8 cellular contexts compared by ENCODE assay signal in the genomic region with DNA sequence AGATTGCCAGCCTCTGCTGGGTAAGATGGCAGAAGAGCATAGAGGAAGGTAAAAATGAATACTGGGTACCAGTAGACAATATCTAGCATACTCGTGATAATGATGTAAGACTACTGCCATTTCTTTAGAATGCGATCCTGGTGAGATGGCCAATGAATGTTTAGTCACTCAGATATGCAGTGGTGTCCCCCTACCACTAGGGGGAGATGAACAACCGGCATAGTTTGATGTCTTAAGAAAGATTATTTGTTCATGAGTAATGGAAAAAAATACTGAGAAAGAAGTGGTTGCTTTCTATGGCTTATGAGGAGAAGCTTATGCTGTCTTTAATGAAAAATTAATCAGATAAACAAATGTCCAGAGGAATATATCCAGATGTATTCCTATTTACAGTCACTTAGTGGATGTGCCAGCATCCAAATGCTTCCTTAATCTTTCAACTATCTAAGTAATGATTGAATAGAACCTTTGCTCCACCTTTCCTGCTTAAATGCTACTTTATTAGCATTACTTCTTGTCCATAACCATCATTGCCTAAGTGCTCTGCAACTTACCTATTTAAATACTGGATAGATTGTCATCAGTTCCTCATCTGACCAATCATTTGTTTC.
DNase-seq lines count a peak whose midpoint lies in the region; ATAC-seq and TF ChIP-seq lines count a peak whose summit lies in the region.

No MANE protein-coding gene starts in this region.

- H3K4me3 Mint-ChIP-seq in activated CD4-positive, alpha-beta T cell treated with anti-CD3 and anti-CD28 coated beads, Interleukin-2, amount 10 ng/mL, durations not matched to agents 24 days and 14 days: no peak overlapping the region
- H3K4me3 Mint-ChIP-seq in neural progenitor cell: no peak overlapping the region

- H3K79me2 ChIP-seq in fibroblast of lung (ENCODE audit: control insufficient read depth, insufficient read depth, low read length) (no peaks in the 10 kb centered on the region), neural progenitor cell (ENCODE audit: low read depth) (no peaks in the 10 kb centered on the region)

- H3K9me3 Mint-ChIP-seq in activated CD4-positive, alpha-beta T cell treated with anti-CD3 and anti-CD28 coated beads, Interleukin-2, amount 10 ng/mL, durations not matched to agents 24 days and 14 days: no peaks in the 10 kb centered on the region
- H3K9me3 Mint-ChIP-seq in neural progenitor cell: no peaks in the 10 kb centered on the region

- no peaks in the 10 kb centered on the region for H3F3A ChIP-seq in neural progenitor cell (ENCODE audit: low read depth)

- H2AFZ ChIP-seq in fibroblast of lung (ENCODE audit: low read length) (no peak overlapping the region), neural progenitor cell (replicated peaks) (no peak overlapping the region)

- intact Hi-C loops in activated CD4-positive, alpha-beta T cell treated with anti-CD3 and anti-CD28 coated beads, Interleukin-2, amount 10 ng/mL, durations not matched to agents 24 days and 14 days (cut with micrococcal nuclease): loop anchor here (1.0 to 5.0 kb wide), 2 partner anchors 177 to 811 kb away; no protein-coding TSS in a partner anchor

- H3K36me3 ChIP-seq in fibroblast of lung (ENCODE audit: control insufficient read depth, insufficient read depth, low read length) (no peaks in the 10 kb centered on the region), neural progenitor cell (no peaks in the 10 kb centered on the region)

- DNase-seq in COLO668 (lab: John Stamatoyannopoulos, UW; ENCODE audit: unreplicated experiment) (peak; percentile 41), NCI-H2171 (lab: John Stamatoyannopoulos, UW) (peak; percentile 47), fibroblast of lung (ENCODE audit: low read depth in 2 of 2) (peak; percentile 67 to 85), neural progenitor cell (ENCODE audit: low spot score) (peak; percentile 65)
- peak; percentile 79 for DNase-seq in activated CD4-positive, alpha-beta T cell treated with anti-CD3 and anti-CD28 coated beads, Interleukin-2, amount 10 ng/mL, durations not matched to agents 24 days and 14 days
- DNase-seq in effector CD8-positive, alpha-beta T cell (lab: John Stamatoyannopoulos, UW): no peak

- H3K27me3 Mint-ChIP-seq in activated CD4-positive, alpha-beta T cell treated with anti-CD3 and anti-CD28 coated beads, Interleukin-2, amount 10 ng/mL, durations not matched to agents 24 days and 14 days: peaks cover 4% of the 10 kb centered on the region
- no peaks in the 10 kb centered on the region for H3K27me3 Mint-ChIP-seq in neural progenitor cell (ENCODE audit: insufficient read depth, low read depth)

- H3K36me3 Mint-ChIP-seq in activated CD4-positive, alpha-beta T cell treated with anti-CD3 and anti-CD28 coated beads, Interleukin-2, amount 10 ng/mL, durations not matched to agents 24 days and 14 days (ENCODE audit: low read depth): no peaks in the 10 kb centered on the region
- H3K36me3 Mint-ChIP-seq in neural progenitor cell: peaks cover 6% of the 10 kb centered on the region

- H3K4me2 ChIP-seq in fibroblast of lung (ENCODE audit: extremely low read depth, insufficient read depth, low read length) (no peak overlapping the region), neural progenitor cell (no peak overlapping the region)

- ATAC-seq in GM19023 (IDR thresholded peaks at IDR 0.05; ENCODE audit: unreplicated experiment) (peak; percentile 83), HG03097 (IDR thresholded peaks at IDR 0.05; ENCODE audit: low FRiP score, unreplicated experiment) (peak; percentile 73)

- peaks cover 6% of the 10 kb centered on the region for H3K4me1 Mint-ChIP-seq in activated CD4-positive, alpha-beta T cell treated with anti-CD3 and anti-CD28 coated beads, Interleukin-2, amount 10 ng/mL, durations not matched to agents 24 days and 14 days
- peaks cover 32% of the 10 kb centered on the region for H3K4me1 Mint-ChIP-seq in neural progenitor cell

- H3K9me3 ChIP-seq in fibroblast of lung (ENCODE audit: control insufficient read depth, insufficient read depth, low read depth, low read length): no peaks in the 10 kb centered on the region
- H3K9me3 ChIP-seq in neural progenitor cell (ENCODE audit: low read depth): no peaks in the 10 kb centered on the region

- H3K9ac ChIP-seq in fibroblast of lung (ENCODE audit: insufficient read depth, low read length) (no peak overlapping the region), neural progenitor cell (no peak overlapping the region)

- H3K27ac ChIP-seq in fibroblast of lung (ENCODE audit: insufficient read depth, low read length) (no peak overlapping the region), neural progenitor cell (no peak overlapping the region)

- no peaks in the 10 kb centered on the region for H3K27me3 ChIP-seq in fibroblast of lung (ENCODE audit: control insufficient read depth, insufficient read depth, low read length)
- H3K27me3 ChIP-seq in neural progenitor cell: no peaks in the 10 kb centered on the region

- H3K27ac Mint-ChIP-seq in activated CD4-positive, alpha-beta T cell treated with anti-CD3 and anti-CD28 coated beads, Interleukin-2, amount 10 ng/mL, durations not matched to agents 24 days and 14 days: no peak overlapping the region
- H3K27ac Mint-ChIP-seq in neural progenitor cell: no peak overlapping the region

- H3K4me1 ChIP-seq in fibroblast of lung (ENCODE audit: control insufficient read depth, extremely low read depth, insufficient read depth, low read length): no peaks in the 10 kb centered on the region
- peaks cover 2% of the 10 kb centered on the region for H3K4me1 ChIP-seq in neural progenitor cell

- H3K4me3 ChIP-seq in fibroblast of lung (replicated peaks in 1 of 4; ENCODE audit: control extremely low read depth in 1 of 4, insufficient read depth in 1 of 4, low read depth in 3 of 4, low read length in 4 of 4) (no peak overlapping the region), neural progenitor cell (no peak overlapping the region)

- no peaks in the 10 kb centered on the region for H4K20me1 ChIP-seq in fibroblast of lung (ENCODE audit: control insufficient read depth, extremely low read depth, insufficient read depth, low read length)
- no peaks in the 10 kb centered on the region for H4K20me1 ChIP-seq in neural progenitor cell (ENCODE audit: low read depth)

- TF ChIP-seq CTCF in fibroblast of lung (conservative IDR thresholded peaks at IDR 0.05 in 1 of 2, IDR thresholded peaks at IDR 0.05 in 1 of 2; ENCODE audit: low read depth in 1 of 2, low read length in 2 of 2) (peak; percentile 91 to 96), neural progenitor cell (IDR thresholded peaks at IDR 0.05) (peak; percentile 99)
